Comparison of ENCODE assay signal across 26 cellular contexts in the genomic region with DNA sequence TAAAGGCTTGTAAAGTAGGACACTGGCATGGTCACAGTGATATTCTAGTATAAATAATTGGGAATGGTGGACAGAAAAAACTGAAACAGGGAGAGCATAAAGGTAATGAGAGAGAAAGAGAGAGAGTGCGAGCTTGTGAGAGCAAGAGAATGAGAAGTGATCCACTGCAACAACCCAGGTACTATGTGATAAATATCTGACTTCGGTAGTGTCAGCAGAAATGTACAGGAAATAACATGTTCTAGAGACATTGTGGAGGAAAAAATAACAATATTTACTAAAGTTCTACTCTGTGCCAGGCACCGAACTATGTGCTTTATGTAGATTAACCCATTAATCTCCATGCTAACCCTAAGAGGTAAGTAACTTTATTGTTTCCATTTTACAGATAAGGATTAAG.
DNase-seq lines count a peak whose midpoint lies in the region; ATAC-seq, FAIRE-seq and TF ChIP-seq lines count a peak whose summit lies in the region.
"Had no signal": no experiment of that assay in that cellular context is flagged by ENCODE, and none has a peak within 500 bp of the region (broad histone marks: within the 10 kb centered on the region; RNA-seq: fewer than 3 reads in every experiment).

No MANE protein-coding gene starts in this region.

- H3K4me3 Mint-ChIP-seq in CD4-positive, alpha-beta memory T cell: peak overlapping the region in 6 of 8 donors; percentile 32 to 67 (median 50)
- H3K4me3 Mint-ChIP-seq in T-helper 17 cell (peak overlapping the region; percentile 43), HFFc6 (no peak overlapping the region)
- H3K4me3 Mint-ChIP-seq: CD14-positive monocyte had no signal

- no peak for TF ChIP-seq EP300 in A549 (IDR thresholded peaks at IDR 0.05)

- H3K4me1 Mint-ChIP-seq in CD4-positive, alpha-beta memory T cell: peaks cover 28 to 42% (median 33%) of the 10 kb centered on the region in 4 donors
- H3K4me1 Mint-ChIP-seq in T-helper 17 cell: peaks cover 35% of the 10 kb centered on the region
- no peaks in the 10 kb centered on the region for H3K4me1 Mint-ChIP-seq in HFFc6 (ENCODE audit: low read depth)
- H3K4me1 Mint-ChIP-seq: CD14-positive monocyte had no signal

- H3K27ac ChIP-seq in A549 (no peak overlapping the region), psoas muscle (peak overlapping the region; percentile 40)
- H3K27ac ChIP-seq in CD4-positive, alpha-beta memory T cell (ENCODE audit: low read depth, low read length): no peak overlapping the region
- H3K27ac ChIP-seq: HL-60, RWPE1 had no signal

- 73% methylated on average over 3 of the region's 3 CpGs for WGBS in A549 (ENCODE audit: missing lambda C conversion rate)
- WGBS in psoas muscle, 3 donors: 57 to 70% (median 65%) methylated on average over 3 of the region's 3 CpGs

- H3K9me3 Mint-ChIP-seq in CD4-positive, alpha-beta memory T cell: no peaks in the 10 kb centered on the region
- H3K9me3 Mint-ChIP-seq in HFFc6: no peaks in the 10 kb centered on the region

- H3K27me3 Mint-ChIP-seq in CD4-positive, alpha-beta memory T cell: no peaks in the 10 kb centered on the region
- H3K27me3 Mint-ChIP-seq in T-helper 17 cell: no peaks in the 10 kb centered on the region
- peaks cover 3% of the 10 kb centered on the region; the same call in 1 of the 2 replicates for H3K27me3 Mint-ChIP-seq in HFFc6 (ENCODE audit: insufficient read depth)

- TF ChIP-seq RAD21 in A549 (conservative IDR thresholded peaks at IDR 0.05 in 1 of 2, IDR thresholded peaks at IDR 0.05 in 1 of 2): no peak

- no peak for TF ChIP-seq CTCF in A549 (IDR thresholded peaks at IDR 0.05)
- TF ChIP-seq CTCF in psoas muscle (IDR thresholded peaks at IDR 0.05): no peak
- no peak for TF ChIP-seq CTCF in HFFc6 (IDR thresholded peaks at IDR 0.05)

- no peak for FAIRE-seq in A549 (lab: Jason Lieb, UNC)
- FAIRE-seq: GM12891, H1 had no signal

- H3K4me1 ChIP-seq in A549 (peaks cover 57% of the 10 kb centered on the region), psoas muscle (peaks cover 25% of the 10 kb centered on the region)
- peaks cover 23% of the 10 kb centered on the region for H3K4me1 ChIP-seq in CD4-positive, alpha-beta memory T cell (ENCODE audit: insufficient read depth, low read length)
- H3K4me1 ChIP-seq: BE2C had no signal

- DNase-seq in A549 (ENCODE audit: low read depth in 1 of 2, low spot score in 1 of 2) (no peak), T-helper 17 cell (no peak), psoas muscle (no peak), hepatic stellate cell (ENCODE audit: low spot score) (no peak), HFFc6 (no peak), left cardiac atrium (no peak)
- DNase-seq in CD4-positive, alpha-beta memory T cell: no peak
- DNase-seq: ACHN, BE2C, COR-L47, EL, GDM1, HCEC 1CT, NCI-H1048, NCI-H1417, NCI-H1694, NCI-H2029 treated with DMSO at 0.1 percent for 48 hours, NCI-H446 treated with DMSO at 0.1 percent for 48 hours, NCI-H526, NCI-H82, SHP77 had no signal

- POLR2A ChIA-PET in A549 (lab: Yijun Ruan, JAX): no interaction called here
- POLR2A ChIA-PET in CD4-positive, alpha-beta memory T cell (lab: Charles Lee; ENCODE audit: partially characterized antibody): no interaction called here

- CTCF ChIA-PET in A549 (lab: Yijun Ruan, JAX): no interaction called here
- CTCF ChIA-PET in CD4-positive, alpha-beta memory T cell (lab: Charles Lee; ENCODE audit: partially characterized antibody): no interaction called here

- no peak overlapping the region for H3K4me3 ChIP-seq in A549
- H3K4me3 ChIP-seq in CD4-positive, alpha-beta memory T cell (ENCODE audit: low read length in 2 of 2): no peak overlapping the region
- no peak overlapping the region for H3K4me3 ChIP-seq in psoas muscle

- intact Hi-C loops in CD4-positive, alpha-beta memory T cell (cut with micrococcal nuclease): no loop called here
- intact Hi-C loops in psoas muscle (cut with DNase I): no loop called here
- intact Hi-C loops in left cardiac atrium (cut with DNase I): no loop called here

- H3K9me3 ChIP-seq in A549: no peaks in the 10 kb centered on the region
- H3K9me3 ChIP-seq in CD4-positive, alpha-beta memory T cell (ENCODE audit: control insufficient read depth in 1 of 2, low read length in 2 of 2): no peaks in the 10 kb centered on the region
- H3K9me3 ChIP-seq in T-helper 17 cell (ENCODE audit: control insufficient read depth, low read length, poor library complexity, severe bottlenecking): no peaks in the 10 kb centered on the region
- H3K9me3 ChIP-seq in psoas muscle: no peaks in the 10 kb centered on the region
- H3K9me3 ChIP-seq: BE2C had no signal

- H3K27ac Mint-ChIP-seq in CD4-positive, alpha-beta memory T cell: peak overlapping the region in 2 of 7 donors; percentile 13 to 39
- H3K27ac Mint-ChIP-seq in T-helper 17 cell: no peak overlapping the region
- no peak overlapping the region for H3K27ac Mint-ChIP-seq in HFFc6

- no peak for TF ChIP-seq POLR2A in A549 (IDR thresholded peaks at IDR 0.05; ENCODE audit: low read length)

- peaks cover 4 to 31% of the 10 kb centered on the region in 2 donors for H3K36me3 Mint-ChIP-seq in CD4-positive, alpha-beta memory T cell
- H3K36me3 Mint-ChIP-seq in T-helper 17 cell (ENCODE audit: low read depth): no peaks in the 10 kb centered on the region
- no peaks in the 10 kb centered on the region for H3K36me3 Mint-ChIP-seq in HFFc6 (ENCODE audit: low read depth)
- H3K36me3 Mint-ChIP-seq: CD14-positive monocyte had no signal

- H3K36me3 ChIP-seq in CD4-positive, alpha-beta memory T cell (ENCODE audit: insufficient read depth, low read length): no peaks in the 10 kb centered on the region
- no peaks in the 10 kb centered on the region for H3K36me3 ChIP-seq in psoas muscle (ENCODE audit: insufficient read depth in 1 of 2, low read depth in 1 of 2)
- H3K36me3 ChIP-seq: BE2C had no signal

- H3K27me3 ChIP-seq in CD4-positive, alpha-beta memory T cell (ENCODE audit: insufficient read depth, low read length): no peaks in the 10 kb centered on the region
- no peaks in the 10 kb centered on the region for H3K27me3 ChIP-seq in psoas muscle (ENCODE audit: insufficient read depth in 3 of 3, low read length in 2 of 3)
- H3K27me3 ChIP-seq: BE2C had no signal

- ATAC-seq in A549 (no peak), T-helper 17 cell (no peak), psoas muscle (peak in 1 of 4 donors; percentile 9), left cardiac atrium (no peak)

- 0 out of 3 replicates have a peak overlapping the region, but pooled peaks have one; percentile 2 for H3K4me2 ChIP-seq in A549

TF ChIP-seq in A549, 52 proteins besides CTCF, POLR2A, EP300 and RAD21:
- TF ChIP-seq KDM1A (IDR thresholded peaks at IDR 0.05; ENCODE audit: low read depth): no peak
- TF ChIP-seq CEBPB (IDR thresholded peaks at IDR 0.05): no peak
- no peak for TF ChIP-seq GATA3 (IDR thresholded peaks at IDR 0.05; ENCODE audit: borderline replicate concordance)
- no peak for TF ChIP-seq CBX2 (IDR thresholded peaks at IDR 0.05; ENCODE audit: borderline replicate concordance, low read depth)
